In the genomic region with DNA sequence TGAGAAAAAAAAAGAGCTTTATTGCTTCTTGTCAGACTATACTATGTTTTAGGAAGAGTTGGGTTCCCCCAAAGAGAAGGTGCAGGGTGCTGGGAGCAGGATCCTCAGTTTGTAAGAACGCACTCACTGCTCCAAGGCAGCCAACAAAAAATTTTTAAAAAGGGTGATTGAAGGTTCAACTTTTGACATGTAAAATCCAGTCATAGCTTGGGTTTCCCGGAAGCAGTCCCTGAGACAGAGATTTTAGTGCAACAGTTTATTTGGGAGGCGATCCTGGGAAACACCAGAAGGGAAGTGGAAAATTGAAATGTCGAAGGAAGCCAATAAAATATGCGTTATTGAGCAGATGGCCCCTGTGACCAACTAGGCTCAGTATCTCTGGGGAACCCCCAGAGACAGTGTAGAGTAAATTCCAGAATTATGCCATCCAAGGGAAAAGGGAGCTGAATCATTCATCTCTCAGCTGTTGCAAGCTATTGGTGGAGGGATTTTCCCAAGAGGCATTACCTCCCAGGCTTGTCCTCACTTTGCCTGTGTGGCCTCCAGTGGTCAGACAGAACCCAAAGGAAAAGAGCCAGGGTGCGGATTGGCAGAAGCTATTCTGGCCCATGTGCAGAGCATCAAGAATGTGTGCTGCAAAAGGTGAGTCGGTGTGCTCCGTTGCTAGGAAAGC, we compare ENCODE assay signal across 14 cellular contexts.
DNase-seq lines count a peak whose midpoint lies in the region; ATAC-seq, FAIRE-seq and TF ChIP-seq lines count a peak whose summit lies in the region.
"Had no signal": no experiment of that assay in that cellular context is flagged by ENCODE, and none has a peak within 500 bp of the region (broad histone marks: within the 10 kb centered on the region; RNA-seq: fewer than 3 reads in every experiment).

No MANE protein-coding gene starts in this region.

- no peak overlapping the region for H4K91ac ChIP-seq in trophoblast cell (ENCODE audit: low read depth, low read length)

- H3K79me2 ChIP-seq in trophoblast cell (ENCODE audit: control insufficient read depth, insufficient read depth, low read length, poor library complexity) = no peaks in the 10 kb centered on the region

- H3K4me3 ChIP-seq in SJSA1 (no peak overlapping the region), iPS-18a (ENCODE audit: low read length) (no peak overlapping the region), trophoblast cell (ENCODE audit: low read depth, low read length) (no peak overlapping the region)
- H3K4me3 ChIP-seq: body of pancreas, heart right ventricle had no signal

- H3K9ac ChIP-seq in iPS-18a (ENCODE audit: low read length) (peak overlapping the region; percentile 12), trophoblast cell (ENCODE audit: low read length) (no peak overlapping the region)

- H2BK120ac ChIP-seq in trophoblast cell (ENCODE audit: insufficient read depth, low read length, poor library complexity) = no peak overlapping the region

- no peak overlapping the region for H2AK5ac ChIP-seq in trophoblast cell (ENCODE audit: low read length)

- H3K18ac ChIP-seq in trophoblast cell (ENCODE audit: low read length) = no peak overlapping the region

- FAIRE-seq in GM12891 (lab: Jason Lieb, UNC) = no peak

- H3K4ac ChIP-seq in trophoblast cell (ENCODE audit: low read depth, low read length) = no peak overlapping the region

- H3K9me3 ChIP-seq in SJSA1 (replicated peaks) = no peaks in the 10 kb centered on the region
- no peaks in the 10 kb centered on the region for H3K9me3 ChIP-seq in iPS-18a (ENCODE audit: control insufficient read depth, low read depth, low read length)
- H3K9me3 ChIP-seq in trophoblast cell (ENCODE audit: insufficient read depth, low read depth, low read length) = no peaks in the 10 kb centered on the region
- H3K9me3 ChIP-seq: body of pancreas, heart right ventricle, neutrophil had no signal

- H4K8ac ChIP-seq in trophoblast cell (ENCODE audit: low read depth, low read length) = no peak overlapping the region

- H3K23ac ChIP-seq in trophoblast cell (ENCODE audit: low read length) = no peak overlapping the region

- no peak overlapping the region for H2AFZ ChIP-seq in trophoblast cell (ENCODE audit: insufficient read depth, low read length, poor library complexity)

- H3K4me1 ChIP-seq in SJSA1 (replicated peaks) = peaks cover 17% of the 10 kb centered on the region
- H3K4me1 ChIP-seq in iPS-18a (ENCODE audit: control insufficient read depth, low read depth, low read length) = peaks cover 13% of the 10 kb centered on the region
- peaks cover 3 to 4% of the 10 kb centered on the region in 2 experiments for H3K4me1 ChIP-seq in trophoblast cell (ENCODE audit: control insufficient read depth in 1 of 2, insufficient read depth in 2 of 2, low read length in 2 of 2)
- H3K4me1 ChIP-seq: body of pancreas had no signal

- no peak for TF ChIP-seq POLR2A in GM12891 (IDR thresholded peaks at IDR 0.05; ENCODE audit: low read depth, low read length)
- no peak for TF ChIP-seq POLR2A in GM18505 (IDR thresholded peaks at IDR 0.05; ENCODE audit: borderline replicate concordance, extremely low read depth, insufficient read depth, insufficient read length)

- no peak overlapping the region for H2BK5ac ChIP-seq in trophoblast cell (ENCODE audit: low read depth, low read length, poor library complexity)

- H3K14ac ChIP-seq in trophoblast cell (ENCODE audit: low read length) = no peak overlapping the region

- DNase-seq in EL (peak; percentile 65), SJSA1 (ENCODE audit: low read depth in 1 of 2, low spot score in 2 of 2) (peak; percentile 36 to 47), trophoblast cell (peak; percentile 46 to 47), GM12891 (ENCODE audit: insufficient read length, low spot score) (no peak), DMS53 (lab: John Stamatoyannopoulos, UW) (no peak)
- DNase-seq: activated CD8-positive, alpha-beta memory T cell treated with anti-CD3 and anti-CD28 coated beads for 24 hours; body of pancreas; heart right ventricle; NK-92 treated with Interleukin-12 subunit alpha and Interleukin-12 subunit beta, amount 100 ng/mL, for 24 hours; stimulated activated naive CD8-positive, alpha-beta T cell treated with anti-CD3 and anti-CD28 coated beads, Interleukin-15, amount 100 ng/mL, for 72 hours had no signal

- no peak overlapping the region for H3K4me2 ChIP-seq in trophoblast cell (ENCODE audit: low read length)

- WGBS in trophoblast cell (ENCODE audit: extremely low coverage, insufficient coverage, insufficient read length) = no CpG with 5 or more reads among the region's 8 CpGs

- H2BK12ac ChIP-seq in trophoblast cell (ENCODE audit: low read length) = no peak overlapping the region

- no peak overlapping the region for H4K12ac ChIP-seq in trophoblast cell (ENCODE audit: low read depth, low read length)

- ATAC-seq in GM21526 (IDR thresholded peaks at IDR 0.05; ENCODE audit: low FRiP score, unreplicated experiment) (no peak), GM18505 (IDR thresholded peaks at IDR 0.05; ENCODE audit: unreplicated experiment) (no peak)
- ATAC-seq: body of pancreas; heart right ventricle; stimulated activated naive CD8-positive, alpha-beta T cell treated with anti-CD3 and anti-CD28 coated beads, Interleukin-15, amount 100 ng/mL, for 72 hours had no signal

- no peaks in the 10 kb centered on the region for H3K79me1 ChIP-seq in trophoblast cell (ENCODE audit: low read length)

- H3K27ac ChIP-seq in SJSA1 (no peak overlapping the region), iPS-18a (ENCODE audit: low read length) (no peak overlapping the region), trophoblast cell (ENCODE audit: low read depth, low read length) (no peak overlapping the region)
- H3K27ac ChIP-seq: body of pancreas, heart right ventricle, neutrophil had no signal

- H3K36me3 ChIP-seq in SJSA1 = no peaks in the 10 kb centered on the region
- H3K36me3 ChIP-seq in iPS-18a (ENCODE audit: control insufficient read depth, low read depth, low read length) = no peaks in the 10 kb centered on the region
- H3K36me3 ChIP-seq in trophoblast cell (ENCODE audit: control insufficient read depth in 1 of 2, insufficient read depth in 2 of 2, low read length in 2 of 2) = no peaks in the 10 kb centered on the region
- H3K36me3 ChIP-seq: heart right ventricle, neutrophil had no signal

- H3K27me3 ChIP-seq in SJSA1 (replicated peaks) (no peaks in the 10 kb centered on the region), iPS-18a (ENCODE audit: control insufficient read depth, insufficient read depth, low read length) (no peaks in the 10 kb centered on the region), trophoblast cell (ENCODE audit: insufficient read depth, low read length) (no peaks in the 10 kb centered on the region)
- H3K27me3 ChIP-seq: body of pancreas, neutrophil had no signal

TF ChIP-seq in GM12891, 5 proteins besides CTCF, POLR2A, EP300 and RAD21:
- TF ChIP-seq POU2F2 (IDR thresholded peaks at IDR 0.05; ENCODE audit: low read depth, low read length) = no peak
- TF ChIP-seq PAX5 (IDR thresholded peaks at IDR 0.05; ENCODE audit: insufficient read depth, low read length, severe bottlenecking) = no peak
- TF ChIP-seq TAF1 (IDR thresholded peaks at IDR 0.05; ENCODE audit: low read depth, low read length) = no peak
- no peak for TF ChIP-seq SPI1 (IDR thresholded peaks at IDR 0.05; ENCODE audit: low read depth, low read length)
- no peak for TF ChIP-seq POLR2AphosphoS5 (IDR thresholded peaks at IDR 0.05; ENCODE audit: low read depth, low read length)
TF ChIP-seq in GM12891: peak in this region for 0.

Comparison
In these comparisons a context has a peak if more than half of its experiments do, and no peak if none do; other contexts are left out.
1. DNase-seq: peak in EL (single experiment), SJSA1 (2 of 2) and trophoblast cell (2 of 2); none in GM12891 (single experiment) and DMS53 (single experiment).